In genomic region chr21:42496120-42496838, GRCh38 we compare ENCODE assay signal across 8 cellular contexts. TPM values are rescaled to one million over a fixed set of nuclear protein-coding genes. Genes with fewer than 3 reads are reported as not detected.
DNase-seq lines count a peak whose midpoint lies in the region; ATAC-seq, FAIRE-seq and TF ChIP-seq lines count a peak whose summit lies in the region.

RSPH1 (minus strand) TSS chr21:42496224; CDS start chr21:42496186, 38 bp downstream.

- H3K9me3 ChIP-seq in keratinocyte (ENCODE audit: control insufficient read depth, low read depth, low read length) = no peaks in the 10 kb centered on the region

- peak within 1 kb of the TSS; percentile 84 for H3K27ac ChIP-seq in keratinocyte (ENCODE audit: control insufficient read depth, insufficient read depth, low read length)

- H3K4me3 Mint-ChIP-seq in chondrocyte (ENCODE audit: unreplicated experiment) = peak within 1 kb of the TSS; percentile 91

- no peaks in the 10 kb centered on the region for H3K36me3 ChIP-seq in keratinocyte (ENCODE audit: control insufficient read depth in 2 of 2, extremely low read depth in 1 of 2, insufficient read depth in 2 of 2, low read length in 2 of 2)

- H3K4me3 ChIP-seq in keratinocyte (ENCODE audit: control insufficient read depth in 2 of 3, extremely low read depth in 1 of 3, insufficient read depth in 2 of 3, low read depth in 1 of 3, low read length in 3 of 3) = peak within 1 kb of the TSS; percentile 49 to 82 (median 76)

- peak; percentile 63 for FAIRE-seq in keratinocyte (lab: Jason Lieb, UNC)

- no peaks in the 10 kb centered on the region for H3K9me1 ChIP-seq in keratinocyte (ENCODE audit: control insufficient read depth, extremely low read depth, insufficient read depth, low read length)

- peak; percentile 100 for DNase-seq in Ammon's horn (ENCODE audit: low spot score)
- DNase-seq in NCI-H460 (ENCODE audit: extremely low read depth, low read depth) = peak; percentile 97
- DNase-seq in activated CD4-positive, alpha-beta T cell treated with anti-CD3 and anti-CD28 coated beads for 1 hour = peak; percentile 98
- DNase-seq in chondrocyte (ENCODE audit: low spot score) = peak; percentile 100
- DNase-seq in keratinocyte (ENCODE audit: low read depth, low spot score) = peak; percentile 83
- DNase-seq in stimulated activated CD4-positive, alpha-beta T cell treated with anti-CD3 and anti-CD28 coated beads, Interleukin-12 subunit alpha, Interleukin-12 subunit beta, amount 100 ng/mL, for 48 hours (ENCODE audit: low read depth in 2 of 3, low spot score in 1 of 3) = peak; percentile 99

- no peaks in the 10 kb centered on the region for H3K79me2 ChIP-seq in keratinocyte (ENCODE audit: control insufficient read depth, insufficient read depth, low read length)

- H3K4me1 Mint-ChIP-seq in chondrocyte (ENCODE audit: low read depth) = peaks cover 13% of the 10 kb centered on the region

- H2AFZ ChIP-seq in keratinocyte (ENCODE audit: control insufficient read depth, low read length) = peak within 1 kb of the TSS; percentile 95

- peaks cover 15% of the 10 kb centered on the region for H3K4me1 ChIP-seq in keratinocyte (ENCODE audit: control insufficient read depth, extremely low read depth, insufficient read depth, low read length)

- H3K27me3 ChIP-seq in keratinocyte (ENCODE audit: control insufficient read depth, extremely low read depth, insufficient read depth, low read length) = no peaks in the 10 kb centered on the region

- peak within 1 kb of the TSS; percentile 95 for H3K4me2 ChIP-seq in keratinocyte (ENCODE audit: control insufficient read depth, extremely low read depth, insufficient read depth, low read depth, low read length)

- H3K9me3 Mint-ChIP-seq in chondrocyte (ENCODE audit: low read depth) = no peaks in the 10 kb centered on the region

- peak; percentile 98 for ATAC-seq in HG03432 (IDR thresholded peaks at IDR 0.05; ENCODE audit: unreplicated experiment)

- no peaks in the 10 kb centered on the region for H4K20me1 ChIP-seq in keratinocyte (ENCODE audit: control insufficient read depth, extremely low read depth, insufficient read depth, low read length)

- H3K9ac ChIP-seq in keratinocyte (ENCODE audit: control insufficient read depth, extremely low read depth, insufficient read depth, low read length) = peak within 1 kb of the TSS; percentile 88

- peak; percentile 54 for TF ChIP-seq POLR2A in GM19193 (IDR thresholded peaks at IDR 0.05; ENCODE audit: extremely low read depth, insufficient read depth, insufficient read length)

- no peaks in the 10 kb centered on the region for H3K27me3 Mint-ChIP-seq in chondrocyte (ENCODE audit: low read depth)

- H3K36me3 Mint-ChIP-seq in chondrocyte (ENCODE audit: low read depth) = no peaks in the 10 kb centered on the region

- dilution Hi-C loops in keratinocyte (cut with MboI; ENCODE audit: extremely low pct_ligation_motif_present, low sequenced_read_pairs) = no loop called here

- TF ChIP-seq CTCF in chondrocyte (IDR thresholded peaks at IDR 0.05) (peak; percentile 36), keratinocyte (optimal IDR thresholded peaks at IDR 0.05 in 1 of 3, IDR thresholded peaks at IDR 0.05 in 1 of 3, conservative IDR thresholded peaks at IDR 0.05 in 1 of 3; ENCODE audit: extremely low read depth in 1 of 3, insufficient read depth in 2 of 3, low read length in 3 of 3) (peak in 1 of 3 experiments; percentile 17)

- H3K27ac Mint-ChIP-seq in chondrocyte (ENCODE audit: unreplicated experiment) = peak within 1 kb of the TSS; percentile 82

RNA-seq across cellular contexts. Expression of gene RSPH1, which starts in this region (rescaled TPM):
- 0.02 TPM in 1 of 2 replicates, not detected in the other for total RNA-seq in NCI-H460 (2014; rRNA removed; shearing (Covaris generic))
- not detected in 2 replicates for polyA plus RNA-seq in NCI-H460 (2014; cell fraction: nucleus; rRNA removed)
- total RNA-seq in chondrocyte = 0.15 TPM in 1 of 3 replicates, not detected in the others
- polyA plus RNA-seq in keratinocyte = 0.50 to 0.84 TPM (median 0.50 TPM) in 3 replicates
- 1.7 TPM for polyA plus RNA-seq in keratinocyte (2011; ENCODE audit: low read depth)
- 0.86 and 1.6 TPM in 2 replicates for polyA plus RNA-seq in keratinocyte (2011; cell fraction: cytosol; rRNA removed)
- 1.2 and 1.4 TPM in 2 replicates for polyA plus RNA-seq in keratinocyte (2011; cell fraction: nucleus; rRNA removed)
- 0.55 and 1.1 TPM in 2 replicates for polyA plus RNA-seq in keratinocyte (2012; ENCODE audit: low replicate concordance)
- polyA minus RNA-seq in keratinocyte = 0.13 to 0.19 TPM in 2 of 3 replicates, not detected in the other
- not detected for polyA minus RNA-seq in keratinocyte (2011; cell fraction: cytosol; rRNA and poly(A)+ RNA removed)
- polyA minus RNA-seq in keratinocyte (2011; cell fraction: nucleus; rRNA and poly(A)+ RNA removed) = 0.21 TPM in 1 of 2 replicates, not detected in the other

Comparison
In these comparisons a context has a peak if more than half of its experiments do, and no peak if none do; other contexts are left out.
1. Peak in every context shown above with its lines: DNase-seq, ATAC-seq, H3K4me3 ChIP-seq and H3K27ac ChIP-seq.
2. Peak in DNase-seq in NCI-H460; RNA of the gene not detected or under 1 TPM.
3. Peak in DNase-seq in chondrocyte; RNA of the gene not detected or under 1 TPM.